Comparison of ENCODE assay signal across 22 cellular contexts in genomic region chr7:52114509-52114908, GRCh38.
"Had no signal": no experiment of that assay in that cellular context is flagged by ENCODE, and none has a peak within 500 bp of the region (broad histone marks: within the 10 kb centered on the region; RNA-seq: fewer than 3 reads in every experiment).

No MANE protein-coding gene starts in this region.

- ATAC-seq: esophagus mucosa; gastrocnemius medialis; heart right ventricle; psoas muscle; stimulated activated memory B cell treated with anti-CD40 and anti-IgM and Interleukin-4, amounts not matched to agents 10 μg/mL and 1 μg/mL and 100 μg/mL, for 72 hours; upper lobe of right lung had no signal

- H3K9me3 ChIP-seq: colonic mucosa, gastrocnemius medialis, heart right ventricle, neutrophil, psoas muscle, right lobe of liver, testis, tibial nerve, upper lobe of right lung, vagina had no signal

- DNase-seq: colonic mucosa; dermis blood vessel endothelial cell; gastrocnemius medialis; heart right ventricle; kidney glomerular epithelial cell; mesendoderm; naive B cell; psoas muscle; retina; right lobe of liver; spleen; stimulated activated CD4-positive, alpha-beta T cell treated with anti-CD3 and anti-CD28 coated beads, Interleukin-15, amount 100 ng/mL, for 24 hours; stimulated activated CD4-positive, alpha-beta T cell treated with anti-CD3 and anti-CD28 coated beads, Interleukin-1b, Interleukin-23, amount 100 ng/mL, for 48 hours; stimulated activated CD4-positive, alpha-beta T cell treated with anti-CD3 and anti-CD28 coated beads, Interleukin-4, amount 100 ng/mL, for 24 hours; testis; upper lobe of right lung had no signal

- H3K4me1 ChIP-seq: colonic mucosa, gastrocnemius medialis, heart right ventricle, psoas muscle, right lobe of liver, spleen, testis, tibial nerve, upper lobe of right lung, vagina had no signal

- H3K27me3 ChIP-seq: colonic mucosa, gastrocnemius medialis, neutrophil, right lobe of liver, spleen, testis, tibial nerve, upper lobe of right lung, vagina had no signal

- H3K36me3 ChIP-seq: colonic mucosa, gastrocnemius medialis, heart right ventricle, neutrophil, right lobe of liver, spleen, tibial nerve, upper lobe of right lung, vagina had no signal

- FAIRE-seq: islet of Langerhans had no signal

- H3K4me3 ChIP-seq: colonic mucosa, gastrocnemius medialis, heart right ventricle, psoas muscle, right lobe of liver, spleen, testis, tibial nerve, upper lobe of right lung, vagina had no signal

- H3K27ac ChIP-seq: colonic mucosa, gastrocnemius medialis, heart right ventricle, neutrophil, psoas muscle, right lobe of liver, spleen, testis, tibial nerve, upper lobe of right lung, vagina had no signal
